12 cellular contexts compared by ENCODE assay signal in genomic region chr15:66004618-66005262, GRCh38.
DNase-seq lines count a peak whose midpoint lies in the region; ATAC-seq and TF ChIP-seq lines count a peak whose summit lies in the region.
"Had no signal": no experiment of that assay in that cellular context is flagged by ENCODE, and none has a peak within 500 bp of the region (broad histone marks: within the 10 kb centered on the region; RNA-seq: fewer than 3 reads in every experiment).

No MANE protein-coding gene starts in this region.

- no peak overlapping the region for H3K4me3 Mint-ChIP-seq in stimulated activated naive B cell treated with anti-CD40 and anti-IgM and Interleukin-4, amounts not matched to agents 10 μg/mL and 1 μg/mL and 100 μg/mL, for 72 hours
- no peak overlapping the region for H3K4me3 Mint-ChIP-seq in CD4-positive, alpha-beta T cell

- peak; percentile 73 for DNase-seq in AG20443 (ENCODE audit: low spot score)
- DNase-seq in HCT116 (ENCODE audit: low read depth, low spot score) = no peak
- peak; percentile 18 for DNase-seq in UCSD-AML1 (lab: John Stamatoyannopoulos, UW; ENCODE audit: unreplicated experiment)
- peak; percentile 57 for DNase-seq in hepatic stellate cell (ENCODE audit: low spot score)
- no peak for DNase-seq in activated effector memory CD4-positive, alpha-beta T cell treated with Interleukin-2 at 50 U/mL for 16 hours
- DNase-seq in stimulated activated naive B cell treated with anti-CD40 and anti-IgM and Interleukin-4, amounts not matched to agents 10 μg/mL and 1 μg/mL and 100 μg/mL, for 72 hours = no peak
- DNase-seq in CD4-positive, alpha-beta T cell = no peak
- DNase-seq: KG1; psoas muscle; SIG-M5; stimulated activated naive CD4-positive, alpha-beta T cell had no signal

- intact Hi-C loops in HCT116 (cut with micrococcal nuclease) = loop anchor here (5.0 kb wide), 3 partner anchors 47 to 188 kb away; no protein-coding TSS in a partner anchor
- intact Hi-C loops in CD4-positive, alpha-beta T cell (cut with DNase I, micrococcal nuclease) = no loop called here

- H3K36me3 ChIP-seq in HCT116 (ENCODE audit: control insufficient read depth in 1 of 2, insufficient read depth in 2 of 2, low read length in 2 of 2) = no peaks in the 10 kb centered on the region

- H3K27me3 ChIP-seq in HCT116 (ENCODE audit: insufficient read depth, low read length) = peaks cover 14% of the 10 kb centered on the region
- no peaks in the 10 kb centered on the region for H3K27me3 ChIP-seq in CD4-positive, alpha-beta T cell (ENCODE audit: control insufficient read depth, insufficient read depth, low read length)

- no peaks in the 10 kb centered on the region for H3K79me2 ChIP-seq in HCT116 (ENCODE audit: insufficient read depth, low read length)

- no peak overlapping the region for H3K9ac ChIP-seq in HCT116 (ENCODE audit: low read length)

- no peak for ATAC-seq in HCT116
- ATAC-seq in stimulated activated naive B cell treated with anti-CD40 and anti-IgM and Interleukin-4, amounts not matched to agents 10 μg/mL and 1 μg/mL and 100 μg/mL, for 72 hours (replicated peaks) = no peak
- no peak for ATAC-seq in HG02642 (IDR thresholded peaks at IDR 0.05; ENCODE audit: poor library complexity, unreplicated experiment)
- no peak for ATAC-seq in CD4-positive, alpha-beta T cell (ENCODE audit: poor library complexity)
- ATAC-seq: psoas muscle had no signal

- no peak for TF ChIP-seq RAD21 in HCT116 (IDR thresholded peaks at IDR 0.05; ENCODE audit: low read depth)

- no peak overlapping the region for H3K4me3 ChIP-seq in HCT116 (replicated peaks in 1 of 2; ENCODE audit: low read depth in 1 of 2, low read length in 2 of 2)
- H3K4me3 ChIP-seq: psoas muscle had no signal

- H3K27ac ChIP-seq in HCT116 (ENCODE audit: low read depth, low read length) = no peak overlapping the region
- no peak overlapping the region for H3K27ac ChIP-seq in CD4-positive, alpha-beta T cell (ENCODE audit: low read depth, low read length)
- H3K27ac ChIP-seq: psoas muscle had no signal

- RAD21 ChIA-PET in HCT116 (lab: Charles Lee; ENCODE audit: low non-redundant PET in 1 of 2, low total read pairs in 2 of 2, uncharacterized antibody in 2 of 2, unreplicated experiment in 2 of 2) = no interaction called here

- no peaks in the 10 kb centered on the region for H3K36me3 Mint-ChIP-seq in stimulated activated naive B cell treated with anti-CD40 and anti-IgM and Interleukin-4, amounts not matched to agents 10 μg/mL and 1 μg/mL and 100 μg/mL, for 72 hours
- no peaks in the 10 kb centered on the region for H3K36me3 Mint-ChIP-seq in CD4-positive, alpha-beta T cell (ENCODE audit: low read depth)

- CTCF ChIA-PET in HCT116 (lab: Charles Lee) = no interaction called here
- CTCF ChIA-PET in CD4-positive, alpha-beta T cell (lab: Charles Lee) = no interaction called here

- no peak overlapping the region for H2AFZ ChIP-seq in HCT116 (ENCODE audit: low read depth, low read length, poor library complexity, severe bottlenecking)

- no peaks in the 10 kb centered on the region for H3K9me2 ChIP-seq in HCT116 (ENCODE audit: insufficient read depth)

- H3K27ac Mint-ChIP-seq in stimulated activated naive B cell treated with anti-CD40 and anti-IgM and Interleukin-4, amounts not matched to agents 10 μg/mL and 1 μg/mL and 100 μg/mL, for 72 hours = no peak overlapping the region
- no peak overlapping the region for H3K27ac Mint-ChIP-seq in CD4-positive, alpha-beta T cell

- H3K9me3 Mint-ChIP-seq in stimulated activated naive B cell treated with anti-CD40 and anti-IgM and Interleukin-4, amounts not matched to agents 10 μg/mL and 1 μg/mL and 100 μg/mL, for 72 hours = peaks cover 0 to 1% of the 10 kb centered on the region in 2 donors
- H3K9me3 Mint-ChIP-seq in CD4-positive, alpha-beta T cell = no peaks in the 10 kb centered on the region

- peaks cover 0 to 20% of the 10 kb centered on the region in 2 experiments; a peak in 2 of 4 replicates for H3K4me1 ChIP-seq in HCT116 (ENCODE audit: control insufficient read depth in 1 of 2, insufficient read depth in 2 of 2, low read length in 2 of 2)
- H3K4me1 ChIP-seq: psoas muscle had no signal

- BruUV-seq in HCT116 (replicated peaks; lab: Mats Ljungman, UMichigan) = no TSS peak

- peaks cover 0 to 2% of the 10 kb centered on the region in 2 donors for H3K4me1 Mint-ChIP-seq in stimulated activated naive B cell treated with anti-CD40 and anti-IgM and Interleukin-4, amounts not matched to agents 10 μg/mL and 1 μg/mL and 100 μg/mL, for 72 hours
- H3K4me1 Mint-ChIP-seq in CD4-positive, alpha-beta T cell (ENCODE audit: low read depth) = no peaks in the 10 kb centered on the region

- TF ChIP-seq POLR2A in HCT116 (IDR thresholded peaks at IDR 0.05; ENCODE audit: borderline replicate concordance, extremely low read depth, insufficient read depth, insufficient read length) = no peak

- no peak overlapping the region for H3K4me2 ChIP-seq in HCT116 (ENCODE audit: low read length)

- no peaks in the 10 kb centered on the region for H4K20me1 ChIP-seq in HCT116 (ENCODE audit: insufficient read depth)

- peaks cover 14 to 25% of the 10 kb centered on the region in 2 donors for H3K27me3 Mint-ChIP-seq in stimulated activated naive B cell treated with anti-CD40 and anti-IgM and Interleukin-4, amounts not matched to agents 10 μg/mL and 1 μg/mL and 100 μg/mL, for 72 hours
- H3K27me3 Mint-ChIP-seq in CD4-positive, alpha-beta T cell = peaks cover 44% of the 10 kb centered on the region

- POLR2A ChIA-PET in HCT116 (lab: Charles Lee) = no interaction called here
- POLR2A ChIA-PET in CD4-positive, alpha-beta T cell (lab: Charles Lee) = no interaction called here

- H3K9me3 ChIP-seq in HCT116 (ENCODE audit: control insufficient read depth in 1 of 2, insufficient read depth in 1 of 2, low read depth in 1 of 2, low read length in 2 of 2) = no peaks in the 10 kb centered on the region
- H3K9me3 ChIP-seq in CD4-positive, alpha-beta T cell (ENCODE audit: control insufficient read depth, low read length) = no peaks in the 10 kb centered on the region
- H3K9me3 ChIP-seq: psoas muscle had no signal

- no peak for TF ChIP-seq CTCF in HCT116 (IDR thresholded peaks at IDR 0.05 in 2 of 3, conservative IDR thresholded peaks at IDR 0.05 in 1 of 3; ENCODE audit: borderline replicate concordance in 1 of 3, insufficient read depth in 1 of 3, low read depth in 2 of 3, low read length in 2 of 3)
- TF ChIP-seq CTCF in CD4-positive, alpha-beta T cell (IDR thresholded peaks at IDR 0.05) = no peak

TF ChIP-seq in HCT116, 20 proteins besides CTCF, POLR2A, EP300 and RAD21:
- peak; percentile 96 for TF ChIP-seq REST (IDR thresholded peaks at IDR 0.05; ENCODE audit: low read depth)
- TF ChIP-seq FOSL1 (IDR thresholded peaks at IDR 0.05; ENCODE audit: low read depth) = no peak

Comparison
In these comparisons a context has a peak if more than half of its experiments do, and no peak if none do; other contexts are left out.
1. DNase-seq: peak in AG20443 (single experiment), UCSD-AML1 (single experiment) and hepatic stellate cell (single experiment); none in HCT116 (single experiment), activated effector memory CD4-positive, alpha-beta T cell treated with Interleukin-2 at 50 U/mL for 16 hours (single experiment), stimulated activated naive B cell treated with anti-CD40 and anti-IgM and Interleukin-4, amounts not matched to agents 10 μg/mL and 1 μg/mL and 100 μg/mL, for 72 hours (single experiment) and CD4-positive, alpha-beta T cell (0 of 10).